21 cellular contexts compared by ENCODE assay signal in the genomic region with DNA sequence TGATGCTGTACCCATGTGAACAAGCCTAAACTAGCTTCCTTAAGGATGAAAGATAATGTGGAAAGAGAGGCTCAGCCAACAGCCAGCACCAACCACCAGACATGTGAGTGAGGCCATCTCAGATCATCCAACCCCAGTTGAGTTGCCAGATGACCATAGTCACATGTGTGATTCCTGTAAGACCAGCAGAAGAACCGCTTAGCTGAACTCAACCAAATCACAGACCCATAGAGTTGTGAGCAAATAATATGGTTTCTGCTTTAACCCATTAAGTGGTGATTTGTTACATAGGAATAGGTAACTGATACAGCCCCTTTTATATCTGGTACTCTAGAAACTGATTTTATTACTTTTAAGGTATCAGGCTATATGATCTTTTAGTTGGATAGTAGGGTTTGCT. TPM values are rescaled to one million over a fixed set of nuclear protein-coding genes. Genes with fewer than 3 reads are reported as not detected.
DNase-seq lines count a peak whose midpoint lies in the region; ATAC-seq and TF ChIP-seq lines count a peak whose summit lies in the region.
"Had no signal": no experiment of that assay in that cellular context is flagged by ENCODE, and none has a peak within 500 bp of the region (broad histone marks: within the 10 kb centered on the region; RNA-seq: fewer than 3 reads in every experiment).

No MANE protein-coding gene starts in this region.

- POLR2A ChIA-PET in activated CD8-positive, alpha-beta T cell treated with anti-CD3 and anti-CD28 coated beads, Interleukin-2, amount 10 ng/mL, durations not matched to agents 7 days and 5 days (lab: Charles Lee) = interaction anchor here (0.9 to 1.7 kb wide), 3 partner anchors 10 to 222 kb away, joined by 3 to 4 read pairs (median 3); a partner anchor contains a TSS

- no peaks in the 10 kb centered on the region for H3K27me3 Mint-ChIP-seq in activated naive CD4-positive, alpha-beta T cell treated with anti-CD3 and anti-CD28 coated beads for 36 hours (ENCODE audit: low read depth)
- peaks cover 3% of the 10 kb centered on the region for H3K27me3 Mint-ChIP-seq in activated CD8-positive, alpha-beta T cell treated with anti-CD3 and anti-CD28 coated beads, Interleukin-2, amount 10 ng/mL, durations not matched to agents 7 days and 5 days (ENCODE audit: low read depth)

- H3K4me1 Mint-ChIP-seq in activated naive CD4-positive, alpha-beta T cell treated with anti-CD3 and anti-CD28 coated beads for 36 hours (ENCODE audit: low read depth) = peaks cover 17% of the 10 kb centered on the region
- peaks cover 16% of the 10 kb centered on the region for H3K4me1 Mint-ChIP-seq in activated CD8-positive, alpha-beta T cell treated with anti-CD3 and anti-CD28 coated beads, Interleukin-2, amount 10 ng/mL, durations not matched to agents 7 days and 5 days (ENCODE audit: low read depth)
- H3K4me1 Mint-ChIP-seq: H9 had no signal

- peak; percentile 6 for ATAC-seq in GM18502 (IDR thresholded peaks at IDR 0.05; ENCODE audit: poor library complexity, unreplicated experiment)
- ATAC-seq in activated CD8-positive, alpha-beta T cell treated with anti-CD3 and anti-CD28 coated beads, Interleukin-2, amount 10 ng/mL, durations not matched to agents 7 days and 5 days = no peak
- ATAC-seq in foreskin keratinocyte = no peak
- no peak for ATAC-seq in HG03095 (IDR thresholded peaks at IDR 0.05; ENCODE audit: unreplicated experiment)
- no peak for ATAC-seq in omental fat pad (ENCODE audit: low FRiP score)
- ATAC-seq: naive thymus-derived CD8-positive, alpha-beta T cell had no signal

- no peak overlapping the region for H3K4me3 Mint-ChIP-seq in activated naive CD4-positive, alpha-beta T cell treated with anti-CD3 and anti-CD28 coated beads for 36 hours
- no peak overlapping the region for H3K4me3 Mint-ChIP-seq in activated CD8-positive, alpha-beta T cell treated with anti-CD3 and anti-CD28 coated beads, Interleukin-2, amount 10 ng/mL, durations not matched to agents 7 days and 5 days
- H3K4me3 Mint-ChIP-seq: H9; stimulated activated effector memory CD8-positive, alpha-beta T cell treated with anti-CD3 and anti-CD28 coated beads, Interleukin-12 subunit alpha, Interleukin-12 subunit beta, amount 100 ng/mL, for 72 hours had no signal

- H3K27ac ChIP-seq in foreskin keratinocyte = peak overlapping the region; percentile 36
- H3K27ac ChIP-seq: PC-9, thyroid gland, VCaP had no signal

- CTCF ChIA-PET in activated naive CD4-positive, alpha-beta T cell treated with anti-CD3 and anti-CD28 coated beads for 36 hours (lab: Charles Lee) = interaction anchor here (0.6 to 3.3 kb wide), 10 partner anchors 12 to 340 kb away, joined by 3 to 21 read pairs (median 4); no protein-coding TSS in a partner anchor
- CTCF ChIA-PET in activated CD8-positive, alpha-beta T cell treated with anti-CD3 and anti-CD28 coated beads, Interleukin-2, amount 10 ng/mL, durations not matched to agents 7 days and 5 days (lab: Charles Lee) = interaction anchor here (1.0 to 1.8 kb wide), 6 partner anchors 10 to 55 kb away, joined by 3 to 11 read pairs (median 4); no protein-coding TSS in a partner anchor

- peak overlapping the region; percentile 82 for H3K27ac Mint-ChIP-seq in activated naive CD4-positive, alpha-beta T cell treated with anti-CD3 and anti-CD28 coated beads for 36 hours
- peak overlapping the region; percentile 82 for H3K27ac Mint-ChIP-seq in activated CD8-positive, alpha-beta T cell treated with anti-CD3 and anti-CD28 coated beads, Interleukin-2, amount 10 ng/mL, durations not matched to agents 7 days and 5 days
- H3K27ac Mint-ChIP-seq: H9; stimulated activated effector memory CD8-positive, alpha-beta T cell treated with anti-CD3 and anti-CD28 coated beads, Interleukin-12 subunit alpha, Interleukin-12 subunit beta, amount 100 ng/mL, for 72 hours had no signal

- H3K9me3 Mint-ChIP-seq in activated naive CD4-positive, alpha-beta T cell treated with anti-CD3 and anti-CD28 coated beads for 36 hours = peaks cover 17% of the 10 kb centered on the region
- peaks cover 13% of the 10 kb centered on the region for H3K9me3 Mint-ChIP-seq in activated CD8-positive, alpha-beta T cell treated with anti-CD3 and anti-CD28 coated beads, Interleukin-2, amount 10 ng/mL, durations not matched to agents 7 days and 5 days (ENCODE audit: insufficient read depth)

- TF ChIP-seq CTCF in foreskin keratinocyte (conservative IDR thresholded peaks at IDR 0.05) (no peak), omental fat pad (IDR thresholded peaks at IDR 0.05) (no peak)

- no peak for DNase-seq in activated naive CD4-positive, alpha-beta T cell treated with anti-CD3 and anti-CD28 coated beads for 36 hours
- no peak for DNase-seq in activated naive CD4-positive, alpha-beta T cell (lab: John Stamatoyannopoulos, UW)
- DNase-seq in activated CD8-positive, alpha-beta T cell treated with anti-CD3 and anti-CD28 coated beads, Interleukin-2, amount 10 ng/mL, durations not matched to agents 7 days and 5 days = no peak
- peak in 1 of 2 donors; percentile 30 for DNase-seq in foreskin keratinocyte
- no peak for DNase-seq in omental fat pad (ENCODE audit: low spot score)
- DNase-seq in SHP77 (lab: John Stamatoyannopoulos, UW) = no peak
- DNase-seq: DMS79; glutamatergic neuron; H9; Karpas-422; left cardiac atrium; naive thymus-derived CD8-positive, alpha-beta T cell; NCI-H187; NCI-H748 treated with DMSO at 0.1 percent for 48 hours; PC-9; posterior cingulate gyrus; thyroid gland had no signal

- H3K27me3 ChIP-seq in foreskin keratinocyte = no peaks in the 10 kb centered on the region
- H3K27me3 ChIP-seq: thyroid gland had no signal

- intact Hi-C loops in activated naive CD4-positive, alpha-beta T cell treated with anti-CD3 and anti-CD28 coated beads for 36 hours (cut with micrococcal nuclease) = loop anchor here (2.0 kb wide), 1 partner anchor 40 kb away; no protein-coding TSS in a partner anchor

- peaks cover 6% of the 10 kb centered on the region for H3K36me3 Mint-ChIP-seq in activated naive CD4-positive, alpha-beta T cell treated with anti-CD3 and anti-CD28 coated beads for 36 hours (ENCODE audit: low read depth)
- H3K36me3 Mint-ChIP-seq in activated CD8-positive, alpha-beta T cell treated with anti-CD3 and anti-CD28 coated beads, Interleukin-2, amount 10 ng/mL, durations not matched to agents 7 days and 5 days (ENCODE audit: low read depth) = peaks cover 21% of the 10 kb centered on the region
- H3K36me3 Mint-ChIP-seq: stimulated activated effector memory CD8-positive, alpha-beta T cell treated with anti-CD3 and anti-CD28 coated beads, Interleukin-12 subunit alpha, Interleukin-12 subunit beta, amount 100 ng/mL, for 72 hours had no signal

- peaks cover 8% of the 10 kb centered on the region for H3K4me1 ChIP-seq in foreskin keratinocyte
- H3K4me1 ChIP-seq: thyroid gland had no signal

RNA-seq across cellular contexts. Expression of a gene that starts 17.6 kb away (rescaled TPM):
- total RNA-seq in activated naive CD4-positive, alpha-beta T cell treated with anti-CD3 and anti-CD28 coated beads for 36 hours = 10 to 100 TPM; 11.4 to 14.1 TPM
- 10 to 100 TPM; 17.6 to 18.1 TPM for total RNA-seq in activated CD8-positive, alpha-beta T cell treated with anti-CD3 and anti-CD28 coated beads, Interleukin-2, amount 10 ng/mL, durations not matched to agents 7 days and 5 days
- total RNA-seq in foreskin keratinocyte = 82.5 and 87.1 TPM in 2 replicates
- 32.8 and 37.3 TPM in 2 replicates for polyA plus RNA-seq in foreskin keratinocyte
- 10 to 100 TPM; 22.4 to 69.7 (median 37.9) TPM for total RNA-seq in omental fat pad
